In genomic region chr17:81520021-81520894, GRCh38 we compare ENCODE assay signal across 2 cellular contexts.
TF ChIP-seq lines count a peak whose summit lies in the region.

No MANE protein-coding gene starts in this region.

TF ChIP-seq in GM23338, 12 proteins besides CTCF, POLR2A, EP300 and RAD21:
- TF ChIP-seq NANOG (IDR thresholded peaks at IDR 0.05; ENCODE audit: borderline replicate concordance) (no peak), ZNF462 (CRISPR knock-in tag; IDR thresholded peaks at IDR 0.05) (no peak), JUNB (IDR thresholded peaks at IDR 0.05; ENCODE audit: unreplicated experiment) (no peak), REST (IDR thresholded peaks at IDR 0.05; ENCODE audit: unreplicated experiment) (no peak), ZNF114 (CRISPR knock-in tag; IDR thresholded peaks at IDR 0.05) (no peak), POLR2AphosphoS5 (IDR thresholded peaks at IDR 0.05; ENCODE audit: low read depth) (no peak), CREB1 (CRISPR knock-in tag; IDR thresholded peaks at IDR 0.05; ENCODE audit: low read depth) (no peak), ZNF331 (CRISPR knock-in tag; IDR thresholded peaks at IDR 0.05; ENCODE audit: low read depth) (no peak), EZH2 (IDR thresholded peaks at IDR 0.05; ENCODE audit: low read depth, unreplicated experiment) (no peak), STAT1 (IDR thresholded peaks at IDR 0.05; ENCODE audit: unreplicated experiment) (no peak), EZH2phosphoT487 (IDR thresholded peaks at IDR 0.05; ENCODE audit: unreplicated experiment) (no peak), ETS1 (IDR thresholded peaks at IDR 0.05) (no peak)

TF ChIP-seq in K562, 482 proteins besides CTCF, POLR2A, EP300 and RAD21:
- TF ChIP-seq ZNF165 (CRISPR knock-in tag; IDR thresholded peaks at IDR 0.05; ENCODE audit: borderline replicate concordance) = no peak
- 0 out of 2 replicates have a peak, but pooled peaks have one; percentile 5 for TF ChIP-seq ZBTB40 (IDR thresholded peaks at IDR 0.05)
- no peak for TF ChIP-seq ZBTB40 (CRISPR knock-in tag; IDR thresholded peaks at IDR 0.05)
- TF ChIP-seq ZNF583 (CRISPR knock-in tag; IDR thresholded peaks at IDR 0.05) = no peak
TF ChIP-seq in K562: peak in this region for 1.
